ENCODE assay signal across 2 cellular contexts in the genomic region with DNA sequence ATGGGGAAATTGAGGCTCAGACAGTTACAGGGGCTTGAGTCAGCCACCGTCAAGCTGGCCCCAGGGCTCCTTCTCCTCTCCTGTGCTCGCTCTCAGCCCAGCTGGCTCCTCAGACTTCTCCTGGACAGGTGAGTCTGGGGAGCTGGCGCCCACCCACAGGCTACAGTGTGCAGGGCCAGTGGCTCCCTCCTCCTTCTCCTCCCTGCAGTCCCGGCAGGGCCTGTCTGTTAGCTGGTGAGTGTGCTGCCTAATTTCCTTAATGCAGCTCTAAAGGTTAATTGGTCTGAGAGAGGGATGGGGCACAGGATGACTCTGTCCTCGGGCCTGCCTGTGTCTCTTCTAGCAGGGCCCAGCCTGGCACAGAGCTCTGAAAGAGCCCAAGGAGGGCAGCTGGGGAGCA.
TF ChIP-seq lines count a peak whose summit lies in the region.

No MANE protein-coding gene starts in this region.

TF ChIP-seq in SK-N-SH, 30 proteins besides CTCF, POLR2A, EP300 and RAD21 (continued from another document):
- TF ChIP-seq, protein P1, sequence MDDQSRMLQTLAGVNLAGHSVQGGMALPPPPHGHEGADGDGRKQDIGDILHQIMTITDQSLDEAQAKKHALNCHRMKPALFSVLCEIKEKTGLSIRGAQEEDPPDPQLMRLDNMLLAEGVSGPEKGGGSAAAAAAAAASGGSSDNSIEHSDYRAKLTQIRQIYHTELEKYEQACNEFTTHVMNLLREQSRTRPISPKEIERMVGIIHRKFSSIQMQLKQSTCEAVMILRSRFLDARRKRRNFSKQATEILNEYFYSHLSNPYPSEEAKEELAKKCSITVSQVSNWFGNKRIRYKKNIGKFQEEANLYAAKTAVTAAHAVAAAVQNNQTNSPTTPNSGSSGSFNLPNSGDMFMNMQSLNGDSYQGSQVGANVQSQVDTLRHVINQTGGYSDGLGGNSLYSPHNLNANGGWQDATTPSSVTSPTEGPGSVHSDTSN (IDR thresholded peaks at IDR 0.05): no peak
- peak; percentile 75 for TF ChIP-seq RCOR1 (IDR thresholded peaks at IDR 0.05; ENCODE audit: low read length)
- TF ChIP-seq, protein P2, sequence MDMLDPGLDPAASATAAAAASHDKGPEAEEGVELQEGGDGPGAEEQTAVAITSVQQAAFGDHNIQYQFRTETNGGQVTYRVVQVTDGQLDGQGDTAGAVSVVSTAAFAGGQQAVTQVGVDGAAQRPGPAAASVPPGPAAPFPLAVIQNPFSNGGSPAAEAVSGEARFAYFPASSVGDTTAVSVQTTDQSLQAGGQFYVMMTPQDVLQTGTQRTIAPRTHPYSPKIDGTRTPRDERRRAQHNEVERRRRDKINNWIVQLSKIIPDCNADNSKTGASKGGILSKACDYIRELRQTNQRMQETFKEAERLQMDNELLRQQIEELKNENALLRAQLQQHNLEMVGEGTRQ (IDR thresholded peaks at IDR 0.05; ENCODE audit: borderline replicate concordance, low read depth, low read length): no peak
- no peak for TF ChIP-seq SMC3 (IDR thresholded peaks at IDR 0.05; ENCODE audit: low read depth, low read length)
- 0 out of 2 replicates have a peak, but pooled peaks have one; percentile 22 for TF ChIP-seq FOXJ3 (CRISPR knock-in tag; IDR thresholded peaks at IDR 0.05)
- no peak for TF ChIP-seq JUND (IDR thresholded peaks at IDR 0.05)
- TF ChIP-seq MXI1 (IDR thresholded peaks at IDR 0.05; ENCODE audit: low read depth, low read length): 0 out of 2 replicates have a peak, but pooled peaks have one; percentile 28

TF ChIP-seq in SK-N-SH treated with all-trans-retinoic acid at 6 μM for 48 hours, 23 proteins besides CTCF, POLR2A, EP300 and RAD21 (continued from another document):
- TF ChIP-seq, protein P3, sequence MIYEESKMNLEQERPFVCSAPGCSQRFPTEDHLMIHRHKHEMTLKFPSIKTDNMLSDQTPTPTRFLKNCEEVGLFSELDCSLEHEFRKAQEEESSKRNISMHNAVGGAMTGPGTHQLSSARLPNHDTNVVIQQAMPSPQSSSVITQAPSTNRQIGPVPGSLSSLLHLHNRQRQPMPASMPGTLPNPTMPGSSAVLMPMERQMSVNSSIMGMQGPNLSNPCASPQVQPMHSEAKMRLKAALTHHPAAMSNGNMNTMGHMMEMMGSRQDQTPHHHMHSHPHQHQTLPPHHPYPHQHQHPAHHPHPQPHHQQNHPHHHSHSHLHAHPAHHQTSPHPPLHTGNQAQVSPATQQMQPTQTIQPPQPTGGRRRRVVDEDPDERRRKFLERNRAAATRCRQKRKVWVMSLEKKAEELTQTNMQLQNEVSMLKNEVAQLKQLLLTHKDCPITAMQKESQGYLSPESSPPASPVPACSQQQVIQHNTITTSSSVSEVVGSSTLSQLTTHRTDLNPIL (CRISPR knock-in tag; IDR thresholded peaks at IDR 0.05; ENCODE audit: low read depth): no peak
- TF ChIP-seq ZNF8 (CRISPR knock-in tag; IDR thresholded peaks at IDR 0.05) (no peak), SNAI2 (CRISPR knock-in tag; IDR thresholded peaks at IDR 0.05) (no peak)
- TF ChIP-seq, protein P4, sequence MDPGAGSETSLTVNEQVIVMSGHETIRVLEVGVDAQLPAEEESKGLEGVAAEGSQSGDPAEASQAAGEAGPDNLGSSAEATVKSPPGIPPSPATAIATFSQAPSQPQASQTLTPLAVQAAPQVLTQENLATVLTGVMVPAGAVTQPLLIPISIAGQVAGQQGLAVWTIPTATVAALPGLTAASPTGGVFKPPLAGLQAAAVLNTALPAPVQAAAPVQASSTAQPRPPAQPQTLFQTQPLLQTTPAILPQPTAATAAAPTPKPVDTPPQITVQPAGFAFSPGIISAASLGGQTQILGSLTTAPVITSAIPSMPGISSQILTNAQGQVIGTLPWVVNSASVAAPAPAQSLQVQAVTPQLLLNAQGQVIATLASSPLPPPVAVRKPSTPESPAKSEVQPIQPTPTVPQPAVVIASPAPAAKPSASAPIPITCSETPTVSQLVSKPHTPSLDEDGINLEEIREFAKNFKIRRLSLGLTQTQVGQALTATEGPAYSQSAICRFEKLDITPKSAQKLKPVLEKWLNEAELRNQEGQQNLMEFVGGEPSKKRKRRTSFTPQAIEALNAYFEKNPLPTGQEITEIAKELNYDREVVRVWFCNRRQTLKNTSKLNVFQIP (CRISPR knock-in tag; IDR thresholded peaks at IDR 0.05; ENCODE audit: borderline replicate concordance, low read depth): no peak
- TF ChIP-seq, protein P5, sequence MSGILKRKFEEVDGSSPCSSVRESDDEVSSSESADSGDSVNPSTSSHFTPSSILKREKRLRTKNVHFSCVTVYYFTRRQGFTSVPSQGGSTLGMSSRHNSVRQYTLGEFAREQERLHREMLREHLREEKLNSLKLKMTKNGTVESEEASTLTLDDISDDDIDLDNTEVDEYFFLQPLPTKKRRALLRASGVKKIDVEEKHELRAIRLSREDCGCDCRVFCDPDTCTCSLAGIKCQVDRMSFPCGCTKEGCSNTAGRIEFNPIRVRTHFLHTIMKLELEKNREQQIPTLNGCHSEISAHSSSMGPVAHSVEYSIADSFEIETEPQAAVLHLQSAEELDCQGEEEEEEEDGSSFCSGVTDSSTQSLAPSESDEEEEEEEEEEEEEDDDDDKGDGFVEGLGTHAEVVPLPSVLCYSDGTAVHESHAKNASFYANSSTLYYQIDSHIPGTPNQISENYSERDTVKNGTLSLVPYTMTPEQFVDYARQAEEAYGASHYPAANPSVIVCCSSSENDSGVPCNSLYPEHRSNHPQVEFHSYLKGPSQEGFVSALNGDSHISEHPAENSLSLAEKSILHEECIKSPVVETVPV (CRISPR knock-in tag; IDR thresholded peaks at IDR 0.05): no peak
